9 cellular contexts compared by ENCODE assay signal in the genomic region with DNA sequence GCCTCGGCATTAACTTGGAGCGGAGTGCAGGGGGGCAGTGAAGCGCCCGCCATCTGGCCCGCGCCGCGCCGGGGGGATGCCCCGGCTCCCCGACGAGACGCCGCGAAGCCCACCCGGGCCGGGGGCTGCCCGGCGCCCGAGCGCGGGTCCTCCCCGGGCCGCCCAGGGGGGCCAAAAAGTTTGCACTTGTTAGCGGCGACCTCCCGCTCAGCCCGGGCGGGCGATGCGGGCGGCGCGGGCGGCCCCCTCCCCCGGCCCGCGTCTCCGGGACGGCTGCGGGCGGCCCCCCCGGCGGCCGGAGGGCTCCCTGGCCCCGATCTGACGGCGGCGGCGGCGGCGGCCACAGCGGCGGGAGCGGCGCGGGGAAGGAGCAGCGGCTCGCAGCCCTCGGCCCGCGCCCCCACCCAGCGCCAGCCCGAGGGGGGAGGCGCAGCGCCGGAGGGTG. TPM values are rescaled to one million over a fixed set of nuclear protein-coding genes. Genes with fewer than 3 reads are reported as not detected.
DNase-seq lines count a peak whose midpoint lies in the region; ATAC-seq, FAIRE-seq and TF ChIP-seq lines count a peak whose summit lies in the region.
"Had no signal": no experiment of that assay in that cellular context is flagged by ENCODE, and none has a peak within 500 bp of the region (broad histone marks: within the 10 kb centered on the region; RNA-seq: fewer than 3 reads in every experiment).

TSS of gene NTNG2 (plus strand) at position 316 of the 445 bp plus-strand sequence. CDS start 4,774 bp downstream, outside the sequence.

- TF ChIP-seq RAD21 in SK-N-SH (IDR thresholded peaks at IDR 0.05; ENCODE audit: low read length) (no peak), HepG2 (CRISPR knock-in tag; IDR thresholded peaks at IDR 0.05) (no peak)

- peak within 1 kb of the TSS; percentile 97 for H2AFZ ChIP-seq in SK-N-SH (ENCODE audit: low read depth)
- no peak within 1 kb of the TSS for H2AFZ ChIP-seq in HepG2 (ENCODE audit: low read length)

- ATAC-seq in SK-N-SH treated with all-trans-retinoic acid at 6 μM for 48 hours, result no peak
- ATAC-seq in HepG2, result no peak; the same call in 2 of the 3 replicates
- ATAC-seq in GM18519 (IDR thresholded peaks at IDR 0.05; ENCODE audit: low FRiP score, unreplicated experiment), result no peak

- POLR2A ChIA-PET in SK-N-SH (lab: Yijun Ruan, JAX) (interaction anchor here (0.6 kb wide), 1 partner anchor 186 kb away, joined by 3 read pairs; no protein-coding TSS in a partner anchor), HepG2 (lab: Yijun Ruan, JAX) (no interaction called here)

- H3K27ac ChIP-seq in SK-N-SH (ENCODE audit: low read depth in 2 of 2, low read length in 1 of 2) (peak within 1 kb of the TSS in 1 of 2 experiments; percentile 16; a peak in 1 of 4 replicates), adrenal gland (peak within 1 kb of the TSS in 1 of 5 donors; percentile 69), HepG2 (ENCODE audit: extremely low read length, insufficient read depth, low read length) (no peak within 1 kb of the TSS), subcutaneous abdominal adipose tissue (ENCODE audit: low read depth, low read length) (no peak within 1 kb of the TSS)
- H3K27ac ChIP-seq: 22Rv1 had no signal

- intact Hi-C loops in adrenal gland (cut with DNase I) (loop anchor here in 1 of 2 donors (10.0 kb wide), 1 partner anchor 757 kb away; no protein-coding TSS in a partner anchor), HepG2 (cut with micrococcal nuclease; ENCODE audit: unreplicated experiment) (no loop called here)

- H3K4me2 ChIP-seq in SK-N-SH (peak within 1 kb of the TSS; percentile 97), HepG2 (ENCODE audit: low read depth, low read length) (peak within 1 kb of the TSS; percentile 67)

- no CpG with 5 or more reads among the region's 67 CpGs for WGBS in SK-N-SH (ENCODE audit: low lambda C conversion rate)
- WGBS in adrenal gland, 4 donors, result 0 to 2% (median 1%) methylated on average over 21 to 62 of the region's 67 CpGs; no CpG with 5 or more reads in 1 of the 4 donors
- WGBS in HepG2 (ENCODE audit: low lambda C conversion rate), result no CpG with 5 or more reads among the region's 67 CpGs

- H3K79me2 ChIP-seq in SK-N-SH (ENCODE audit: insufficient read depth) (no peaks in the 10 kb centered on the region; the same call in 1 of the 2 replicates), HepG2 (ENCODE audit: insufficient read depth, low read length) (no peaks in the 10 kb centered on the region)

- no peak for DNase-seq in SK-N-SH
- no peak for DNase-seq in adrenal gland
- DNase-seq in HepG2 (ENCODE audit: low spot score), result no peak
- no peak for DNase-seq in NCI-H1694 (lab: John Stamatoyannopoulos, UW)
- no peak for DNase-seq in DMS53 treated with DMSO at 0.1 percent for 48 hours (lab: John Stamatoyannopoulos, UW; ENCODE audit: unreplicated experiment)

- H3K9me3 ChIP-seq in SK-N-SH (no peaks in the 10 kb centered on the region), adrenal gland (replicated peaks in 1 of 3) (no peaks in the 10 kb centered on the region), HepG2 (ENCODE audit: low read length) (no peaks in the 10 kb centered on the region), subcutaneous abdominal adipose tissue (ENCODE audit: control insufficient read depth in 5 of 5, low read length in 5 of 5) (no peaks in the 10 kb centered on the region)

- no peak for TF ChIP-seq CTCF in SK-N-SH (IDR thresholded peaks at IDR 0.05)
- TF ChIP-seq CTCF in adrenal gland (IDR thresholded peaks at IDR 0.05), result no peak
- no peak for TF ChIP-seq CTCF in HepG2 (CRISPR knock-in tag; IDR thresholded peaks at IDR 0.05)

- H3K9me2 ChIP-seq in SK-N-SH, result no peaks in the 10 kb centered on the region

- FAIRE-seq in HepG2 (lab: Jason Lieb, UNC), result no peak

- H3F3A ChIP-seq in SK-N-SH (replicated peaks; ENCODE audit: insufficient read depth), result no peaks in the 10 kb centered on the region

- no TSS peak for BruUV-seq in HepG2 (replicated peaks; lab: Mats Ljungman, UMichigan)

- H3K4me3 ChIP-seq in SK-N-SH (ENCODE audit: low read depth in 2 of 2, low read length in 1 of 2), result peak within 1 kb of the TSS; percentile 73 to 89
- peak within 1 kb of the TSS in 3 of 4 donors; percentile 66 to 95 (median 70) for H3K4me3 ChIP-seq in adrenal gland
- H3K4me3 ChIP-seq in HepG2 (replicated peaks in 1 of 3; ENCODE audit: insufficient read depth in 1 of 3, low read depth in 2 of 3, low read length in 3 of 3), result peak within 1 kb of the TSS; percentile 35 to 50 (median 40); a peak in 4 of 6 replicates
- peak within 1 kb of the TSS; percentile 55 to 73 (median 68) for H3K4me3 ChIP-seq in subcutaneous abdominal adipose tissue (ENCODE audit: low read depth in 1 of 5, low read length in 5 of 5)

- TF ChIP-seq POLR2A in adrenal gland (IDR thresholded peaks at IDR 0.05) (no peak), HepG2 (IDR thresholded peaks at IDR 0.05; ENCODE audit: insufficient read depth in 1 of 2, low read depth in 2 of 2, low read length in 2 of 2) (no peak)

- H3K36me3 ChIP-seq in SK-N-SH (replicated peaks in 1 of 2; ENCODE audit: control insufficient read depth in 1 of 2, insufficient read depth in 2 of 2, low read length in 1 of 2), result no peaks in the 10 kb centered on the region
- H3K36me3 ChIP-seq in adrenal gland (replicated peaks in 1 of 2), result no peaks in the 10 kb centered on the region
- no peaks in the 10 kb centered on the region for H3K36me3 ChIP-seq in HepG2 (replicated peaks in 1 of 2; ENCODE audit: control insufficient read depth in 1 of 2, insufficient read depth in 2 of 2, low read length in 2 of 2)
- no peaks in the 10 kb centered on the region for H3K36me3 ChIP-seq in subcutaneous abdominal adipose tissue (ENCODE audit: control insufficient read depth in 5 of 5, insufficient read depth in 5 of 5, low read length in 5 of 5)

- H3K27me3 ChIP-seq in SK-N-SH (ENCODE audit: insufficient read depth), result no peaks in the 10 kb centered on the region
- peaks cover 17% of the 10 kb centered on the region for H3K27me3 ChIP-seq in adrenal gland
- peaks cover 11 to 93% of the 10 kb centered on the region in 2 experiments for H3K27me3 ChIP-seq in HepG2 (ENCODE audit: control insufficient read depth in 1 of 2, insufficient read depth in 2 of 2, low read length in 2 of 2)
- H3K27me3 ChIP-seq in subcutaneous abdominal adipose tissue (ENCODE audit: control insufficient read depth in 5 of 5, insufficient read depth in 4 of 5, low read length in 5 of 5), result peaks cover 35 to 68% (median 52%) of the 10 kb centered on the region in 5 donors

- CTCF ChIA-PET in SK-N-SH (lab: Yijun Ruan, JAX) (interaction anchor here (0.6 to 12.2 kb wide), 6 partner anchors 8 to 99 kb away, joined by 3 to 218 read pairs (median 9); no protein-coding TSS in a partner anchor), HepG2 (lab: Yijun Ruan, JAX; ENCODE audit: low intra/inter-chr PET ratio, low total read pairs) (no interaction called here)

- H3K9ac ChIP-seq in SK-N-SH, result peak within 1 kb of the TSS; percentile 61
- no peak within 1 kb of the TSS for H3K9ac ChIP-seq in HepG2 (ENCODE audit: insufficient read depth, low read depth, low read length)
- H3K9ac ChIP-seq in subcutaneous abdominal adipose tissue (ENCODE audit: low read length in 5 of 5), result peak within 1 kb of the TSS in 1 of 5 donors; percentile 25

- TF ChIP-seq EP300 in SK-N-SH (IDR thresholded peaks at IDR 0.05; ENCODE audit: borderline replicate concordance in 1 of 2, low read depth in 1 of 2, low read length in 1 of 2) (no peak), HepG2 (IDR thresholded peaks at IDR 0.05; ENCODE audit: low read depth in 2 of 2, low read length in 2 of 2) (no peak), HepG2 (CRISPR knock-in tag; IDR thresholded peaks at IDR 0.05; ENCODE audit: borderline replicate concordance) (no peak)

- H4K20me1 ChIP-seq in SK-N-SH (ENCODE audit: insufficient read depth), result peaks cover 15% of the 10 kb centered on the region; the same call in 1 of the 2 replicates
- peaks cover 19% of the 10 kb centered on the region; the same call in 1 of the 2 replicates for H4K20me1 ChIP-seq in HepG2 (ENCODE audit: insufficient read depth, low read length)

- in situ Hi-C loops in HepG2 (cut with HindIII; ENCODE audit: extremely low pct_ligation_motif_present, low pct_unique_long_range_greater_than_20kb), result no loop called here

- H3K4me1 ChIP-seq in SK-N-SH (ENCODE audit: control insufficient read depth in 1 of 2, insufficient read depth in 2 of 2, low read depth in 1 of 2, low read length in 1 of 2), result peaks cover 0 to 14% of the 10 kb centered on the region in 2 experiments; a peak in 1 of 4 replicates
- peaks cover 19 to 41% of the 10 kb centered on the region in 2 donors for H3K4me1 ChIP-seq in adrenal gland (replicated peaks in 1 of 2)
- peaks cover 7% of the 10 kb centered on the region for H3K4me1 ChIP-seq in HepG2 (ENCODE audit: insufficient read depth, low read length)
- peaks cover 0 to 40% (median 30%) of the 10 kb centered on the region in 5 donors for H3K4me1 ChIP-seq in subcutaneous abdominal adipose tissue (ENCODE audit: control insufficient read depth in 5 of 5, insufficient read depth in 5 of 5, low read length in 5 of 5)

RNA-seq across cellular contexts. Expression of gene NTNG2, which starts in this region (rescaled TPM):
- 5.1 and 6.1 TPM in 2 replicates for polyA plus RNA-seq in SK-N-SH (2012; rRNA removed)
- polyA plus RNA-seq in SK-N-SH (2012; cell fraction: cytosol; rRNA removed), result 1.8 and 3.6 TPM in 2 replicates
- 11.3 and 17.2 TPM in 2 replicates for polyA plus RNA-seq in SK-N-SH (2012; cell fraction: nucleus; rRNA removed)
- 10 to 100 TPM in 4 of 8 donors, 1 to 10 TPM in 4; 1.1 to 21.6 (median 10.4) TPM for total RNA-seq in adrenal gland
- polyA plus RNA-seq in adrenal gland, result 1 to 10 TPM in 2 of 3 donors, under 1 TPM in 1; 0.37 to 6.0 (median 2.2) TPM
- total RNA-seq in HepG2 (2016; rRNA removed; fragmentation: Illumina TruSeq; extraction: Trizol), result 0.02 TPM in 1 of 2 replicates, not detected in the other
- not detected in 2 replicates for total RNA-seq in HepG2 (2016; cell fraction: cytosol; rRNA removed; fragmentation: Illumina TruSeq; extraction: Trizol; ENCODE audit: low read depth)
- not detected in 2 replicates for total RNA-seq in HepG2 (2016; cell fraction: insoluble cytoplasmic fraction; rRNA removed; fragmentation: Illumina TruSeq; extraction: Trizol)
- total RNA-seq in HepG2 (2016; cell fraction: membrane; rRNA removed; fragmentation: Illumina TruSeq; extraction: Trizol), result not detected in 2 replicates
- not detected in 2 replicates for total RNA-seq in HepG2 (2016; cell fraction: nucleus; rRNA removed; fragmentation: Illumina TruSeq; extraction: Trizol)
- 0.36 TPM in 1 of 2 replicates, not detected in the other for polyA plus RNA-seq in HepG2 (2011; rRNA removed)
- 0.01 and 0.34 TPM in 2 replicates for polyA plus RNA-seq in HepG2 (2011; cell fraction: cytosol; rRNA removed)
- polyA plus RNA-seq in HepG2 (2011; cell fraction: nucleus; rRNA removed), result 0.96 and 1.5 TPM in 2 replicates
- polyA plus RNA-seq in HepG2 (2012), result not detected in 2 replicates
- polyA plus RNA-seq in HepG2 (2016; cell fraction: cytosol; fragmentation: Illumina TruSeq; extraction: Trizol; ENCODE audit: low read depth), result not detected in 2 replicates
- polyA plus RNA-seq in HepG2 (2016; cell fraction: insoluble cytoplasmic fraction; fragmentation: Illumina TruSeq; extraction: Trizol; ENCODE audit: low read depth), result not detected in 2 replicates
- 0.27 TPM in 1 of 2 replicates, not detected in the other for polyA plus RNA-seq in HepG2 (2016; cell fraction: membrane; fragmentation: Illumina TruSeq; extraction: Trizol; ENCODE audit: low read depth)
- polyA plus RNA-seq in HepG2 (2016; cell fraction: nucleus; fragmentation: Illumina TruSeq; extraction: Trizol; ENCODE audit: insufficient read depth, low read depth), result not detected in 2 replicates
- polyA minus RNA-seq in HepG2 (2011; rRNA and poly(A)+ RNA removed; ENCODE audit: low replicate concordance), result 0.02 and 0.05 TPM in 2 replicates
- not detected in 2 replicates for polyA minus RNA-seq in HepG2 (2011; cell fraction: cytosol; rRNA and poly(A)+ RNA removed)
- polyA minus RNA-seq in HepG2 (2011; cell fraction: nucleus; rRNA and poly(A)+ RNA removed), result not detected in 2 replicates

Comparison
In these comparisons a context has a peak if more than half of its experiments do, and no peak if none do; other contexts are left out.
1. Of the 25 proteins assayed by ChIP-seq in both HepG2 and SK-N-SH: peak only in HepG2: none; only in SK-N-SH: MXI1; in both: none; in neither: 24.